9 cellular contexts compared by ENCODE assay signal in the genomic region with DNA sequence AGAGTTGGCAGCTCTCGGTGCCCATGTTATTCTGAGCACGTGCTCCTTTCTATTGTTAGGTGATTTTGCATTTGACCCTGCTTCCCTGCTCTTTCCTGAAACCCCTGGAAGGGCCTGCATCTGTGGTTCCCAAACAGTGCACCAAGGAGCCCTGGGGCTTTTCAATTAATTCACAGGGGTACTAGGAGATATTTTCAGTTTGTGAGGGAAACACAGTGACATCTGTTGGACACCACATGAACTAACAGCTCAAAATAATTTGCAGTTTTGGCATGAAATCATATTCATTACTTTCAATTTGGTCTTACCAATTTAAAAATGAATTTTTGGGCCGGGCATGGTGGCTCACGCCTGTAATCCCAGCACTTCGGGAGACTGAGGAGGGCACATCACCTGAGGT.
DNase-seq lines count a peak whose midpoint lies in the region; ATAC-seq and TF ChIP-seq lines count a peak whose summit lies in the region.
"Had no signal": no experiment of that assay in that cellular context is flagged by ENCODE, and none has a peak within 500 bp of the region (broad histone marks: within the 10 kb centered on the region; RNA-seq: fewer than 3 reads in every experiment).

No MANE protein-coding gene starts in this region.

- no peaks in the 10 kb centered on the region for H3K27me3 ChIP-seq in BE2C

- no peaks in the 10 kb centered on the region for H3K36me3 ChIP-seq in BE2C

- H3K9me3 Mint-ChIP-seq in HFFc6 = no peaks in the 10 kb centered on the region
- H3K9me3 Mint-ChIP-seq in activated naive CD8-positive, alpha-beta T cell treated with anti-CD3 and anti-CD28 coated beads, Interleukin-2, amount 50 U/mL, for 24 hours = no peaks in the 10 kb centered on the region

- H3K4me1 ChIP-seq in BE2C = peaks cover 6% of the 10 kb centered on the region; the same call in 1 of the 2 replicates

- TF ChIP-seq CTCF in BE2C (IDR thresholded peaks at IDR 0.05; ENCODE audit: low read depth, low read length) (peak; percentile 67), HFFc6 (IDR thresholded peaks at IDR 0.05) (peak; percentile 82)

- intact Hi-C loops in left colon (cut with DNase I, micrococcal nuclease) = no loop called here

- H3K36me3 Mint-ChIP-seq in HFFc6 (ENCODE audit: low read depth) = peaks cover 6% of the 10 kb centered on the region; the same call in 1 of the 2 replicates
- no peaks in the 10 kb centered on the region for H3K36me3 Mint-ChIP-seq in activated naive CD8-positive, alpha-beta T cell treated with anti-CD3 and anti-CD28 coated beads, Interleukin-2, amount 50 U/mL, for 24 hours (ENCODE audit: low read depth)

- H3K27ac Mint-ChIP-seq in HFFc6 = no peak overlapping the region
- no peak overlapping the region for H3K27ac Mint-ChIP-seq in activated naive CD8-positive, alpha-beta T cell treated with anti-CD3 and anti-CD28 coated beads, Interleukin-2, amount 50 U/mL, for 24 hours

- H3K27me3 Mint-ChIP-seq in HFFc6 (ENCODE audit: insufficient read depth) = peaks cover 3% of the 10 kb centered on the region; the same call in 1 of the 2 replicates
- H3K27me3 Mint-ChIP-seq in activated naive CD8-positive, alpha-beta T cell treated with anti-CD3 and anti-CD28 coated beads, Interleukin-2, amount 50 U/mL, for 24 hours = peaks cover 3% of the 10 kb centered on the region

- peaks cover 21% of the 10 kb centered on the region for H3K4me1 Mint-ChIP-seq in HFFc6 (ENCODE audit: low read depth)
- no peaks in the 10 kb centered on the region for H3K4me1 Mint-ChIP-seq in activated naive CD8-positive, alpha-beta T cell treated with anti-CD3 and anti-CD28 coated beads, Interleukin-2, amount 50 U/mL, for 24 hours

- peak; percentile 38 for ATAC-seq in left colon
- ATAC-seq in activated naive CD8-positive, alpha-beta T cell treated with anti-CD3 and anti-CD28 coated beads, Interleukin-2, amount 50 U/mL, for 24 hours = no peak
- no peak for ATAC-seq in GM18519 (IDR thresholded peaks at IDR 0.05; ENCODE audit: low FRiP score, unreplicated experiment)

- H3K4me3 Mint-ChIP-seq in HFFc6 = no peak overlapping the region
- no peak overlapping the region for H3K4me3 Mint-ChIP-seq in activated naive CD8-positive, alpha-beta T cell treated with anti-CD3 and anti-CD28 coated beads, Interleukin-2, amount 50 U/mL, for 24 hours

- DNase-seq in BE2C = peak; percentile 36
- DNase-seq in HFFc6 = peak; percentile 12
- DNase-seq in amniotic epithelial cell (ENCODE audit: low read depth) = peak; percentile 16
- no peak for DNase-seq in left colon
- no peak for DNase-seq in stimulated activated CD4-positive, alpha-beta T cell treated with anti-CD3 and anti-CD28 coated beads, Interleukin-4, amount 100 ng/mL, for 4 hours
- DNase-seq in CD1c-positive myeloid dendritic cell (ENCODE audit: extremely low spot score) = no peak
- DNase-seq in activated naive CD8-positive, alpha-beta T cell treated with anti-CD3 and anti-CD28 coated beads, Interleukin-2, amount 50 U/mL, for 24 hours = no peak
- DNase-seq: NCI-H345 had no signal

- no peak overlapping the region for H3K4me3 ChIP-seq in BE2C (ENCODE audit: low read depth, low read length)

- H3K9me3 ChIP-seq in BE2C = no peaks in the 10 kb centered on the region

Comparison
In these comparisons a context has a peak if more than half of its experiments do, and no peak if none do; other contexts are left out.
1. DNase-seq: peak in BE2C (single experiment), HFFc6 (single experiment) and amniotic epithelial cell (single experiment); none in left colon (0 of 2), stimulated activated CD4-positive, alpha-beta T cell treated with anti-CD3 and anti-CD28 coated beads, Interleukin-4, amount 100 ng/mL, for 4 hours (0 of 2), CD1c-positive myeloid dendritic cell (single experiment) and activated naive CD8-positive, alpha-beta T cell treated with anti-CD3 and anti-CD28 coated beads, Interleukin-2, amount 50 U/mL, for 24 hours (single experiment).